16 cellular contexts compared by ENCODE assay signal in genomic region chr1:230749635-230750034, GRCh38. TPM values are rescaled to one million over a fixed set of nuclear protein-coding genes. Genes with fewer than 3 reads are reported as not detected.
"Had no signal": no experiment of that assay in that cellular context is flagged by ENCODE, and none has a peak within 500 bp of the region (broad histone marks: within the 10 kb centered on the region; RNA-seq: fewer than 3 reads in every experiment).

No MANE protein-coding gene starts in this region.

- H3K27ac Mint-ChIP-seq: activated naive CD8-positive, alpha-beta T cell treated with anti-CD3 and anti-CD28 coated beads for 36 hours had no signal

- H3K27me3 ChIP-seq: sigmoid colon had no signal

- H3K9me3 ChIP-seq: esophagus muscularis mucosa, psoas muscle, sigmoid colon had no signal

- H3K36me3 Mint-ChIP-seq: activated naive CD8-positive, alpha-beta T cell treated with anti-CD3 and anti-CD28 coated beads for 36 hours; naive thymus-derived CD8-positive, alpha-beta T cell had no signal

- DNase-seq: activated CD4-positive, alpha-beta T cell treated with anti-CD3 and anti-CD28 coated beads, Interleukin-2, amount 50 U/mL, for 48 hours; activated gamma-delta T cell; activated naive CD8-positive, alpha-beta T cell treated with anti-CD3 and anti-CD28 coated beads for 36 hours; activated T-cell treated with anti-CD3 and anti-CD28 coated beads, Interleukin-2, amount 50 U/mL, for 48 hours; anterior cingulate cortex; left cardiac atrium; naive thymus-derived CD8-positive, alpha-beta T cell; psoas muscle; sigmoid colon; stimulated activated CD4-positive, alpha-beta T cell treated with anti-CD3 and anti-CD28 coated beads, Interleukin-2, amount 100 ng/mL, for 24 hours; stimulated activated naive CD4-positive, alpha-beta T cell had no signal

- H3K4me3 Mint-ChIP-seq: activated naive CD8-positive, alpha-beta T cell treated with anti-CD3 and anti-CD28 coated beads for 36 hours; naive thymus-derived CD8-positive, alpha-beta T cell had no signal

- H3K36me3 ChIP-seq: esophagus muscularis mucosa, sigmoid colon had no signal

- H3K4me1 Mint-ChIP-seq: activated naive CD8-positive, alpha-beta T cell treated with anti-CD3 and anti-CD28 coated beads for 36 hours had no signal

- H3K4me3 ChIP-seq: esophagus muscularis mucosa, lung, psoas muscle, sigmoid colon had no signal

- H3K9me3 Mint-ChIP-seq: activated naive CD8-positive, alpha-beta T cell treated with anti-CD3 and anti-CD28 coated beads for 36 hours; naive thymus-derived CD8-positive, alpha-beta T cell had no signal

- H3K27ac ChIP-seq: esophagus muscularis mucosa, psoas muscle, sigmoid colon had no signal

RNA-seq across cellular contexts. Expression of gene CAPN9, which starts 2.4 kb away (rescaled TPM):
- total RNA-seq: activated naive CD8-positive, alpha-beta T cell treated with anti-CD3 and anti-CD28 coated beads for 36 hours; esophagus muscularis mucosa; fibroblast of villous mesenchyme; naive thymus-derived CD8-positive, alpha-beta T cell; omental fat pad; psoas muscle; temporal lobe had no signal
- polyA plus RNA-seq: naive thymus-derived CD8-positive, alpha-beta T cell had no signal

RNA-seq across cellular contexts. Expression of gene AGT, which starts 35.7 kb away (rescaled TPM):
- total RNA-seq: activated naive CD8-positive, alpha-beta T cell treated with anti-CD3 and anti-CD28 coated beads for 36 hours; fibroblast of villous mesenchyme; naive thymus-derived CD8-positive, alpha-beta T cell had no signal
- polyA plus RNA-seq: naive thymus-derived CD8-positive, alpha-beta T cell had no signal
